19 cellular contexts compared by ENCODE assay signal in the genomic region with DNA sequence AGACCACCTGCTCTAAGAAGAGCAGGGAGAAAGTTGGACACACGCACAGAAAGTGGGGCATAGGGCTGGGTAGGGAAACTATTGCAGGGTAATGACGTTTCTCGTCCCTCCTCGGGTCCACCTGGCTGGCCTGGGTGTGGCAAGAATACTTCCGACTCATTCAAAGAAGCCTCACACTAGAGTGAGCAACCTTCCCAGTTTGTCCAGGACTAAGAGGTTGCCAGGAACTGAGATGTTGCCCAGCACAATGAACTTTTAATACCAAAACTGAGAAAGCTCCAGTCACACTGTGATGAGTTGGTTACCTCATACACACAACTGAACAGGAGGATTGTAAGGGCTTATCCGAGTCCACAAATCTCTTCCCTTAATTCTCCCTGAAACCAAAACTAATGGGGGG.
DNase-seq lines count a peak whose midpoint lies in the region; ATAC-seq and TF ChIP-seq lines count a peak whose summit lies in the region.
"Had no signal": no experiment of that assay in that cellular context is flagged by ENCODE, and none has a peak within 500 bp of the region (broad histone marks: within the 10 kb centered on the region; RNA-seq: fewer than 3 reads in every experiment).

No MANE protein-coding gene starts in this region.

- H3K4me1 ChIP-seq in Karpas-422 (ENCODE audit: low read length), result no peaks in the 10 kb centered on the region
- peaks cover 0 to 10% (median 0%) of the 10 kb centered on the region in 4 donors for H3K4me1 ChIP-seq in Peyer's patch
- peaks cover 7% of the 10 kb centered on the region for H3K4me1 ChIP-seq in hepatocyte (ENCODE audit: insufficient read depth)
- H3K4me1 ChIP-seq: BLaER1 had no signal

- H3K27me3 ChIP-seq in Karpas-422 (ENCODE audit: low read length), result no peaks in the 10 kb centered on the region
- H3K27me3 ChIP-seq in Peyer's patch, result no peaks in the 10 kb centered on the region
- H3K27me3 ChIP-seq in hepatocyte, result no peaks in the 10 kb centered on the region
- H3K27me3 ChIP-seq: BLaER1 had no signal

- H3K4me3 ChIP-seq in Karpas-422 (ENCODE audit: low read length), result no peak overlapping the region
- H3K4me3 ChIP-seq in Peyer's patch, result no peak overlapping the region
- H3K4me3 ChIP-seq in hepatocyte, result no peak overlapping the region
- H3K4me3 ChIP-seq: BLaER1 had no signal

- H3K4me2 ChIP-seq in Karpas-422 (ENCODE audit: low read depth, low read length, poor library complexity, severe bottlenecking), result no peak overlapping the region
- no peak overlapping the region for H3K4me2 ChIP-seq in hepatocyte
- H3K4me2 ChIP-seq: BLaER1 had no signal

- H2AFZ ChIP-seq in Karpas-422 (ENCODE audit: low read length) (no peak overlapping the region), hepatocyte (no peak overlapping the region)

- WGBS in hepatocyte (ENCODE audit: low lambda C conversion rate, missing lambda C conversion rate), result 92% methylated on average over 6 of the region's 6 CpGs

- no peaks in the 10 kb centered on the region for H4K20me1 ChIP-seq in Karpas-422 (ENCODE audit: insufficient read depth, low read depth, low read length)
- no peaks in the 10 kb centered on the region for H4K20me1 ChIP-seq in hepatocyte (ENCODE audit: insufficient read depth, poor library complexity, severe bottlenecking)
- H4K20me1 ChIP-seq: BLaER1 had no signal

- H3K79me2 ChIP-seq in Karpas-422 (ENCODE audit: low read length) (no peaks in the 10 kb centered on the region), hepatocyte (no peaks in the 10 kb centered on the region)

- no peaks in the 10 kb centered on the region for H3K9me3 ChIP-seq in Karpas-422 (ENCODE audit: low read length)
- H3K9me3 ChIP-seq in Peyer's patch, result no peaks in the 10 kb centered on the region
- no peaks in the 10 kb centered on the region for H3K9me3 ChIP-seq in hepatocyte (ENCODE audit: low read depth)
- H3K9me3 ChIP-seq: BLaER1 had no signal

- ATAC-seq in SK-N-SH treated with all-trans-retinoic acid at 6 μM for 48 hours, result no peak
- ATAC-seq: Right ventricle myocardium inferior had no signal

- H3K36me3 ChIP-seq in Karpas-422 (ENCODE audit: insufficient read depth, low read length) (no peaks in the 10 kb centered on the region), Peyer's patch (no peaks in the 10 kb centered on the region), hepatocyte (replicated peaks; ENCODE audit: insufficient read depth, low read depth) (no peaks in the 10 kb centered on the region)
- H3K36me3 ChIP-seq: BLaER1 had no signal

- TF ChIP-seq CTCF in Peyer's patch (IDR thresholded peaks at IDR 0.05) (no peak), hepatocyte (IDR thresholded peaks at IDR 0.05; ENCODE audit: poor library complexity) (no peak)

- peak in 1 of 2 donors; percentile 66 for TF ChIP-seq POLR2A in Peyer's patch (IDR thresholded peaks at IDR 0.05)

- DNase-seq in Karpas-422, result peak; percentile 14
- DNase-seq in Peyer's patch, result peak in 2 of 3 donors; percentile 73 to 83
- peak; percentile 28 for DNase-seq in hepatocyte (ENCODE audit: low spot score)
- DNase-seq in renal cortical epithelial cell (ENCODE audit: low read depth), result peak; percentile 46
- no peak for DNase-seq in GM03348 (ENCODE audit: low spot score)
- no peak for DNase-seq in occipital lobe (lab: John Stamatoyannopoulos, UW)
- DNase-seq: CD4-positive, alpha-beta T cell; DMS153; H7; HFFc6; NCI-H1092; NCI-H1436; NCI-H2029; NCI-H2227 treated with DMSO at 0.1 percent for 48 hours; NCI-H510A; NK-92 treated with Interleukin-12 subunit alpha and Interleukin-12 subunit beta, amount 100 ng/mL, for 24 hours had no signal

- H3K9me2 ChIP-seq in Karpas-422 (replicated peaks; ENCODE audit: insufficient read depth, low read length) (no peaks in the 10 kb centered on the region), hepatocyte (replicated peaks; ENCODE audit: insufficient read depth) (no peaks in the 10 kb centered on the region)

- H3K27ac ChIP-seq in Karpas-422 (ENCODE audit: low read length) (no peak overlapping the region), Peyer's patch (peak overlapping the region in 3 of 4 donors; percentile 64 to 78 (median 71)), hepatocyte (peak overlapping the region; percentile 64)
- H3K27ac ChIP-seq: BLaER1 had no signal

- no peak overlapping the region for H3K9ac ChIP-seq in Karpas-422 (ENCODE audit: low read length)
- H3K9ac ChIP-seq: BLaER1 had no signal

TF ChIP-seq in SK-N-SH treated with all-trans-retinoic acid at 6 μM for 48 hours, 23 proteins besides CTCF, POLR2A, EP300 and RAD21:
- no peak for TF ChIP-seq BACH2 (CRISPR knock-in tag; IDR thresholded peaks at IDR 0.05; ENCODE audit: borderline replicate concordance)
- TF ChIP-seq, protein P1, sequence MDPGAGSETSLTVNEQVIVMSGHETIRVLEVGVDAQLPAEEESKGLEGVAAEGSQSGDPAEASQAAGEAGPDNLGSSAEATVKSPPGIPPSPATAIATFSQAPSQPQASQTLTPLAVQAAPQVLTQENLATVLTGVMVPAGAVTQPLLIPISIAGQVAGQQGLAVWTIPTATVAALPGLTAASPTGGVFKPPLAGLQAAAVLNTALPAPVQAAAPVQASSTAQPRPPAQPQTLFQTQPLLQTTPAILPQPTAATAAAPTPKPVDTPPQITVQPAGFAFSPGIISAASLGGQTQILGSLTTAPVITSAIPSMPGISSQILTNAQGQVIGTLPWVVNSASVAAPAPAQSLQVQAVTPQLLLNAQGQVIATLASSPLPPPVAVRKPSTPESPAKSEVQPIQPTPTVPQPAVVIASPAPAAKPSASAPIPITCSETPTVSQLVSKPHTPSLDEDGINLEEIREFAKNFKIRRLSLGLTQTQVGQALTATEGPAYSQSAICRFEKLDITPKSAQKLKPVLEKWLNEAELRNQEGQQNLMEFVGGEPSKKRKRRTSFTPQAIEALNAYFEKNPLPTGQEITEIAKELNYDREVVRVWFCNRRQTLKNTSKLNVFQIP (CRISPR knock-in tag; IDR thresholded peaks at IDR 0.05; ENCODE audit: borderline replicate concordance, low read depth), result no peak
- TF ChIP-seq ARNTL (CRISPR knock-in tag; IDR thresholded peaks at IDR 0.05; ENCODE audit: borderline replicate concordance, low read depth), result no peak
- no peak for TF ChIP-seq OSR1 (CRISPR knock-in tag; IDR thresholded peaks at IDR 0.05)
- TF ChIP-seq, protein P2, sequence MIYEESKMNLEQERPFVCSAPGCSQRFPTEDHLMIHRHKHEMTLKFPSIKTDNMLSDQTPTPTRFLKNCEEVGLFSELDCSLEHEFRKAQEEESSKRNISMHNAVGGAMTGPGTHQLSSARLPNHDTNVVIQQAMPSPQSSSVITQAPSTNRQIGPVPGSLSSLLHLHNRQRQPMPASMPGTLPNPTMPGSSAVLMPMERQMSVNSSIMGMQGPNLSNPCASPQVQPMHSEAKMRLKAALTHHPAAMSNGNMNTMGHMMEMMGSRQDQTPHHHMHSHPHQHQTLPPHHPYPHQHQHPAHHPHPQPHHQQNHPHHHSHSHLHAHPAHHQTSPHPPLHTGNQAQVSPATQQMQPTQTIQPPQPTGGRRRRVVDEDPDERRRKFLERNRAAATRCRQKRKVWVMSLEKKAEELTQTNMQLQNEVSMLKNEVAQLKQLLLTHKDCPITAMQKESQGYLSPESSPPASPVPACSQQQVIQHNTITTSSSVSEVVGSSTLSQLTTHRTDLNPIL (CRISPR knock-in tag; IDR thresholded peaks at IDR 0.05; ENCODE audit: low read depth), result no peak
- TF ChIP-seq, protein P3, sequence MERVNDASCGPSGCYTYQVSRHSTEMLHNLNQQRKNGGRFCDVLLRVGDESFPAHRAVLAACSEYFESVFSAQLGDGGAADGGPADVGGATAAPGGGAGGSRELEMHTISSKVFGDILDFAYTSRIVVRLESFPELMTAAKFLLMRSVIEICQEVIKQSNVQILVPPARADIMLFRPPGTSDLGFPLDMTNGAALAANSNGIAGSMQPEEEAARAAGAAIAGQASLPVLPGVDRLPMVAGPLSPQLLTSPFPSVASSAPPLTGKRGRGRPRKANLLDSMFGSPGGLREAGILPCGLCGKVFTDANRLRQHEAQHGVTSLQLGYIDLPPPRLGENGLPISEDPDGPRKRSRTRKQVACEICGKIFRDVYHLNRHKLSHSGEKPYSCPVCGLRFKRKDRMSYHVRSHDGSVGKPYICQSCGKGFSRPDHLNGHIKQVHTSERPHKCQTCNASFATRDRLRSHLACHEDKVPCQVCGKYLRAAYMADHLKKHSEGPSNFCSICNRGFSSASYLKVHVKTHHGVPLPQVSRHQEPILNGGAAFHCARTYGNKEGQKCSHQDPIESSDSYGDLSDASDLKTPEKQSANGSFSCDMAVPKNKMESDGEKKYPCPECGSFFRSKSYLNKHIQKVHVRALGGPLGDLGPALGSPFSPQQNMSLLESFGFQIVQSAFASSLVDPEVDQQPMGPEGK (CRISPR knock-in tag; IDR thresholded peaks at IDR 0.05; ENCODE audit: borderline replicate concordance), result no peak
- TF ChIP-seq ZNF8 (CRISPR knock-in tag; IDR thresholded peaks at IDR 0.05), result no peak
- TF ChIP-seq SNAI2 (CRISPR knock-in tag; IDR thresholded peaks at IDR 0.05), result no peak
- no peak for TF ChIP-seq ZNF70 (CRISPR knock-in tag; IDR thresholded peaks at IDR 0.05)
- TF ChIP-seq ISL1 (CRISPR knock-in tag; IDR thresholded peaks at IDR 0.05), result no peak
- TF ChIP-seq ZFP30 (CRISPR knock-in tag; IDR thresholded peaks at IDR 0.05), result no peak
- TF ChIP-seq GLIS3 (CRISPR knock-in tag; IDR thresholded peaks at IDR 0.05), result no peak
- TF ChIP-seq TCF4 (CRISPR knock-in tag; IDR thresholded peaks at IDR 0.05; ENCODE audit: borderline replicate concordance), result no peak

Comparison
In these comparisons a context has a peak if more than half of its experiments do, and no peak if none do; other contexts are left out.
1. DNase-seq: peak in Karpas-422 (single experiment), Peyer's patch (2 of 3), hepatocyte (single experiment) and renal cortical epithelial cell (single experiment); none in GM03348 (single experiment) and occipital lobe (single experiment).